9 cellular contexts compared by ENCODE assay signal in the genomic region with DNA sequence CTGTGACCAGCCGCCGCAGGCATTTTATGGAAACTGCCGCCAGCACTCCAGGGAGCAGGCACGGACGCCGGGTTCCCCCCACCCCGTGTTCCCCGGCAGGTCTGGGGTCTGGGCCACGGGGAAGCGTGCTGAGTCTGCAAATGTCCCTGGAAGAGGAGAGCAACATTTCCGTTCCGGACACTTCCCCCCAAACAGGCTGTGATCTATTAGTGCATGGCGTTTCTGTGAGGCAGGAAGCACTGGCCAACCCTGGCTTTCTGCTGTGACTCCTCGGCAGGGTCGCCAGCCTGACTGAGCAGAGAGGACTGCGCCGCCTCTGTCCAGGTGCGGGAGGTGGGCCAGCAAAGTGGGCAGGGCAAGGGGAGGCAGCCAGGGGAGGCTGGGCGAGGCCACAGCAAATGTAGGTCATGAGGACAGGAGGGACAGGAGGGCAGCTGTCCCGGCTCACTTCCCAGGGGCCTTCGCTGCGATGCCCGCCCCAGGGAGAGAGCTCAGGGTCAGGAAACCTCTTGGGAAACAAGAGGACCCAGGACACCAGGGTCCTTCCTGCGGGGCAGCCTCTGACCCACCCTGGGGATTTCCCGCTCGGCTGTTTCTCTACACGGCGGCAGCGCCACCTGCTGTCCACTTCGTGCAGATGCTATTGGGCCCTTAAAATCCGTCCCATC. TPM values are rescaled to one million over a fixed set of nuclear protein-coding genes. Genes with fewer than 3 reads are reported as not detected.
DNase-seq lines count a peak whose midpoint lies in the region; ATAC-seq, FAIRE-seq and TF ChIP-seq lines count a peak whose summit lies in the region.
"Had no signal": no experiment of that assay in that cellular context is flagged by ENCODE, and none has a peak within 500 bp of the region (broad histone marks: within the 10 kb centered on the region; RNA-seq: fewer than 3 reads in every experiment).

No MANE protein-coding gene starts in this region.

- TF ChIP-seq RAD21 in GM12878 (IDR thresholded peaks at IDR 0.05; ENCODE audit: insufficient read depth, low read depth, low read length), result peak; percentile 79

- in situ Hi-C loops in GM12878 (cut with MboI), result loop anchor here (5.0 to 10.0 kb wide), 4 partner anchors 177 to 697 kb away; no protein-coding TSS in a partner anchor

- SMC1A ChIA-PET in GM12878 (lab: Charles Lee; ENCODE audit: uncharacterized antibody, unreplicated experiment), result interaction anchor here (0.8 to 3.1 kb wide), 2 partner anchors 447 to 698 kb away, joined by 3 to 11 read pairs; no protein-coding TSS in a partner anchor

- RAD21 ChIA-PET in GM12878 (lab: Charles Lee; ENCODE audit: unreplicated experiment), result no interaction called here

- no peak overlapping the region for H3K27ac Mint-ChIP-seq in Caco-2 (ENCODE audit: unreplicated experiment)
- no peak overlapping the region for H3K27ac Mint-ChIP-seq in T-helper 2 cell treated with Interferon-gamma antibody and Interleukin-4, amounts not matched to agents 5 μg/mL and 100 μg/mL, for 36 hours
- H3K27ac Mint-ChIP-seq in immature natural killer cell, result no peak overlapping the region

- ATAC-seq in GM12878 (peak; percentile 76), GM18519 (IDR thresholded peaks at IDR 0.05; ENCODE audit: low FRiP score, unreplicated experiment) (no peak), HG03571 (IDR thresholded peaks at IDR 0.05; ENCODE audit: unreplicated experiment) (no peak)

- CTCF ChIA-PET in Caco-2 (lab: Charles Lee), result interaction anchor here (2.1 kb wide), 1 partner anchor 179 kb away, joined by 5 read pairs; no protein-coding TSS in a partner anchor
- CTCF ChIA-PET in GM12878 (lab: Yijun Ruan, JAX), result interaction anchor here (0.7 to 5.7 kb wide), 9 partner anchors 177 to 701 kb away, joined by 3 to 37 read pairs (median 4); no protein-coding TSS in a partner anchor

- no peaks in the 10 kb centered on the region for H3K79me2 ChIP-seq in GM12878 (ENCODE audit: control insufficient read depth, insufficient read depth, low read length)

- peaks cover 1% of the 10 kb centered on the region; the same call in 1 of the 2 replicates for H3K27me3 ChIP-seq in Caco-2 (replicated peaks; ENCODE audit: control insufficient read depth, insufficient read depth, low read length)
- peaks cover 5 to 9% of the 10 kb centered on the region in 2 experiments for H3K27me3 ChIP-seq in GM12878 (replicated peaks in 1 of 2; ENCODE audit: control insufficient read depth in 2 of 2, insufficient read depth in 2 of 2, low read length in 1 of 2)

- BruUV-seq in Caco-2 (replicated peaks; lab: Mats Ljungman, UMichigan) (no TSS peak), GM12878 (replicated peaks; lab: Mats Ljungman, UMichigan) (no TSS peak)

- no peak overlapping the region for H3K27ac ChIP-seq in GM12878 (ENCODE audit: control insufficient read depth, insufficient read depth)

- H3K4me3 Mint-ChIP-seq in Caco-2 (ENCODE audit: unreplicated experiment) (no peak overlapping the region), immature natural killer cell (peak overlapping the region in 2 of 5 donors; percentile 21 to 50)
- H3K4me3 Mint-ChIP-seq in T-helper 2 cell treated with Interferon-gamma antibody and Interleukin-4, amounts not matched to agents 5 μg/mL and 100 μg/mL, for 36 hours, result no peak overlapping the region

- no peak overlapping the region for H3K9ac ChIP-seq in GM12878 (ENCODE audit: control insufficient read depth, insufficient read depth, low read length)

- peak; percentile 94 to 96 for TF ChIP-seq CTCF in Caco-2 (IDR thresholded peaks at IDR 0.05; ENCODE audit: insufficient read depth in 1 of 2, low read depth in 1 of 2, low read length in 1 of 2, severe bottlenecking in 1 of 2, unreplicated experiment in 1 of 2)
- peak; percentile 86 to 92 (median 87) for TF ChIP-seq CTCF in GM12878 (IDR thresholded peaks at IDR 0.05 in 2 of 3, conservative IDR thresholded peaks at IDR 0.05 in 1 of 3; ENCODE audit: control insufficient read depth in 2 of 3, extremely low read depth in 1 of 3, insufficient read depth in 1 of 3, low read depth in 3 of 3, low read length in 3 of 3)

- H3K4me1 Mint-ChIP-seq in Caco-2 (ENCODE audit: low read depth, unreplicated experiment), result no peaks in the 10 kb centered on the region
- peaks cover 5% of the 10 kb centered on the region for H3K4me1 Mint-ChIP-seq in T-helper 2 cell treated with Interferon-gamma antibody and Interleukin-4, amounts not matched to agents 5 μg/mL and 100 μg/mL, for 36 hours (ENCODE audit: low read depth)
- peaks cover 9 to 10% of the 10 kb centered on the region in 2 donors for H3K4me1 Mint-ChIP-seq in immature natural killer cell

- H4K20me1 ChIP-seq in GM12878 (ENCODE audit: control insufficient read depth, insufficient read depth), result no peaks in the 10 kb centered on the region

- H3K4me3 ChIP-seq in Caco-2 (ENCODE audit: low read depth, low read length), result no peak overlapping the region
- no peak overlapping the region for H3K4me3 ChIP-seq in GM12878

- H3K4me1 ChIP-seq in Caco-2 (no peaks in the 10 kb centered on the region), GM12878 (ENCODE audit: control insufficient read depth, insufficient read depth, low read length) (no peaks in the 10 kb centered on the region)

- H3K9me3 ChIP-seq in Caco-2 (no peaks in the 10 kb centered on the region), GM12878 (replicated peaks; ENCODE audit: control insufficient read depth, insufficient read depth, low read length) (no peaks in the 10 kb centered on the region)

- TF ChIP-seq POLR2A in GM12878 (IDR thresholded peaks at IDR 0.05; ENCODE audit: low read depth, low read length), result no peak

- peak; percentile 80 for FAIRE-seq in GM12878 (lab: Jason Lieb, UNC)

- H3K36me3 ChIP-seq in Caco-2 (ENCODE audit: control insufficient read depth, insufficient read depth, low read length), result no peaks in the 10 kb centered on the region
- H3K36me3 ChIP-seq in GM12878 (ENCODE audit: control insufficient read depth in 2 of 2, insufficient read depth in 2 of 2, low read length in 1 of 2), result no peaks in the 10 kb centered on the region

- H2AFZ ChIP-seq in GM12878 (ENCODE audit: control insufficient read depth, low read depth, low read length), result no peak overlapping the region

- WGBS in GM12878 (ENCODE audit: insufficient coverage, insufficient replicate concordance, low lambda C conversion rate, missing lambda C conversion rate), result 10% methylated on average over 30 of the region's 31 CpGs

- H3K9me3 Mint-ChIP-seq in Caco-2 (ENCODE audit: unreplicated experiment) (no peaks in the 10 kb centered on the region), immature natural killer cell (no peaks in the 10 kb centered on the region)
- H3K9me3 Mint-ChIP-seq in T-helper 2 cell treated with Interferon-gamma antibody and Interleukin-4, amounts not matched to agents 5 μg/mL and 100 μg/mL, for 36 hours, result no peaks in the 10 kb centered on the region

- no peak for TF ChIP-seq EP300 in GM12878 (IDR thresholded peaks at IDR 0.05; ENCODE audit: borderline replicate concordance in 1 of 2, control insufficient read depth in 1 of 2, low read depth in 2 of 2, low read length in 2 of 2)

- POLR2A ChIA-PET in Caco-2 (lab: Charles Lee) (no interaction called here), GM12878 (lab: Charles Lee) (no interaction called here)

- no peak overlapping the region for H3K4me2 ChIP-seq in GM12878 (ENCODE audit: control insufficient read depth, insufficient read depth)

- intact Hi-C loops in Caco-2 (cut with micrococcal nuclease; ENCODE audit: unreplicated experiment) (loop anchor here (1.0 to 5.0 kb wide), 2 partner anchors 446 to 702 kb away; no protein-coding TSS in a partner anchor), GM12878 (cut with micrococcal nuclease; ENCODE audit: unreplicated experiment) (loop anchor here (1.0 to 10.0 kb wide), 3 partner anchors 179 to 475 kb away; no protein-coding TSS in a partner anchor)

- H3K36me3 Mint-ChIP-seq in Caco-2 (ENCODE audit: insufficient read depth, unreplicated experiment) (no peaks in the 10 kb centered on the region), immature natural killer cell (no peaks in the 10 kb centered on the region)
- no peaks in the 10 kb centered on the region for H3K36me3 Mint-ChIP-seq in T-helper 2 cell treated with Interferon-gamma antibody and Interleukin-4, amounts not matched to agents 5 μg/mL and 100 μg/mL, for 36 hours (ENCODE audit: low read depth)

- H3K27me3 Mint-ChIP-seq in Caco-2 (ENCODE audit: insufficient read depth, unreplicated experiment), result peaks cover 20% of the 10 kb centered on the region
- H3K27me3 Mint-ChIP-seq in T-helper 2 cell treated with Interferon-gamma antibody and Interleukin-4, amounts not matched to agents 5 μg/mL and 100 μg/mL, for 36 hours (ENCODE audit: low read depth), result peaks cover 41% of the 10 kb centered on the region
- peaks cover 7 to 21% (median 16%) of the 10 kb centered on the region in 3 donors for H3K27me3 Mint-ChIP-seq in immature natural killer cell (ENCODE audit: low read depth in 3 of 3)

- DNase-seq in Caco-2 (peak; percentile 67 to 77), HT-29 (ENCODE audit: low spot score) (peak; percentile 70), GM12878 (ENCODE audit: low read depth, low spot score) (no peak), immature natural killer cell (peak; percentile 30 to 41 (median 31))
- DNase-seq in T-helper 2 cell treated with Interferon-gamma antibody and Interleukin-4, amounts not matched to agents 5 μg/mL and 100 μg/mL, for 36 hours (ENCODE audit: low spot score), result peak; percentile 53
- peak; percentile 21 to 42 for DNase-seq in stimulated activated CD4-positive, alpha-beta T cell treated with anti-CD3 and anti-CD28 coated beads, Interleukin-15, amount 100 ng/mL, for 1 hour (ENCODE audit: low read depth in 1 of 2, low spot score in 1 of 2)

RNA-seq across cellular contexts. Expression of gene FOXF1, which starts 9.5 kb away (rescaled TPM):
- total RNA-seq in Caco-2 (2022) (0.09 TPM in 1 of 2 replicates, not detected in the other), GM12878 (2014; rRNA removed) (not detected in 2 replicates), GM12878 (2014; rRNA removed; fragmentation: Illumina TruSeq; extraction: Trizol) (not detected in 2 replicates), GM12878 (2021) (not detected in 2 replicates)
- total RNA-seq in HT-29 (2014; rRNA removed; shearing (Covaris generic)), result not detected in 2 replicates
- total RNA-seq in GM12878 (2013; cell fraction: nucleolus; rRNA removed), result not detected in 2 replicates
- polyA plus RNA-seq in GM12878 (2011; ENCODE audit: low read depth), result not detected
- polyA plus RNA-seq in GM12878 (2011; rRNA removed) (0.01 TPM in 1 of 2 replicates, not detected in the other), GM12878 (2014; fragmentation: Illumina TruSeq; extraction: Trizol) (not detected in 2 replicates), GM12878 (2014; fragmentation: Nextera tagmentation; extraction: Ambion mirVana) (not detected), GM12878 (2014; rRNA removed) (not detected in 2 replicates), GM12878 (2016; fragmentation: Nextera tagmentation; extraction: Ambion mirVana) (not detected), immature natural killer cell (not detected)
- 0.01 and 0.02 TPM in 2 replicates for polyA plus RNA-seq in GM12878 (2011; cell fraction: cytosol; rRNA removed)
- polyA plus RNA-seq in GM12878 (2011; cell fraction: nucleus; rRNA removed), result 0.06 and 0.10 TPM in 2 replicates
- polyA plus RNA-seq in GM12878 (2012), result not detected in 2 replicates
- polyA minus RNA-seq in GM12878 (2011; rRNA and poly(A)+ RNA removed), result not detected in 2 replicates
- polyA minus RNA-seq in GM12878 (2011; cell fraction: cytosol; rRNA and poly(A)+ RNA removed), result not detected in 2 replicates
- 0.10 TPM in 1 of 2 replicates, not detected in the other for polyA minus RNA-seq in GM12878 (2011; cell fraction: nucleus; rRNA and poly(A)+ RNA removed)
- total RNA-seq: T-helper 1 cell treated with Interleukin-12 subunit alpha and Interleukin-12 subunit beta and Interleukin-4 antibody, amounts not matched to agents 30 ng/mL and 1 ng/mL, for 36 hours had no signal

RNA-seq across cellular contexts. Expression of gene MTHFSD, which starts 35.3 kb away (rescaled TPM):
- 30.5 and 33.0 TPM in 2 replicates for total RNA-seq in Caco-2 (2022)
- 15.4 and 17.2 TPM in 2 replicates for total RNA-seq in HT-29 (2014; rRNA removed; shearing (Covaris generic))
- 83.6 and 90.5 TPM in 2 replicates for total RNA-seq in GM12878 (2013; cell fraction: nucleolus; rRNA removed)
- 15.2 and 19.7 TPM in 2 replicates for total RNA-seq in GM12878 (2014; rRNA removed)
- 13.5 and 14.5 TPM in 2 replicates for total RNA-seq in GM12878 (2014; rRNA removed; fragmentation: Illumina TruSeq; extraction: Trizol)
- total RNA-seq in GM12878 (2021), result 19.0 TPM in 2 replicates
- polyA plus RNA-seq in GM12878 (2011; ENCODE audit: low read depth), result 5.2 TPM
- polyA plus RNA-seq in GM12878 (2011; rRNA removed), result 21.7 and 24.5 TPM in 2 replicates
- 16.6 and 19.3 TPM in 2 replicates for polyA plus RNA-seq in GM12878 (2011; cell fraction: cytosol; rRNA removed)
- 109 and 129 TPM in 2 replicates for polyA plus RNA-seq in GM12878 (2011; cell fraction: nucleus; rRNA removed)
- 13.2 and 16.9 TPM in 2 replicates for polyA plus RNA-seq in GM12878 (2012)
- 15.0 and 15.7 TPM in 2 replicates for polyA plus RNA-seq in GM12878 (2014; fragmentation: Illumina TruSeq; extraction: Trizol)
- polyA plus RNA-seq in GM12878 (2014; fragmentation: Nextera tagmentation; extraction: Ambion mirVana), result 1 to 10 TPM; 2.2 to 3.3 TPM
- 17.7 and 17.8 TPM in 2 replicates for polyA plus RNA-seq in GM12878 (2014; rRNA removed)
- polyA plus RNA-seq in GM12878 (2016; fragmentation: Nextera tagmentation; extraction: Ambion mirVana), result 10 to 100 TPM; 18.6 to 20.2 TPM
- polyA minus RNA-seq in GM12878 (2011; rRNA and poly(A)+ RNA removed), result 21.4 and 24.6 TPM in 2 replicates
- polyA minus RNA-seq in GM12878 (2011; cell fraction: cytosol; rRNA and poly(A)+ RNA removed), result 6.3 and 7.1 TPM in 2 replicates
- polyA minus RNA-seq in GM12878 (2011; cell fraction: nucleus; rRNA and poly(A)+ RNA removed), result 48.8 and 64.1 TPM in 2 replicates
- polyA plus RNA-seq in immature natural killer cell, result 10 to 100 TPM in 2 of 3 donors, 1 to 10 TPM in 1; 7.9 to 15.5 (median 12.3) TPM

RNA-seq across cellular contexts. Expression of gene FOXC2, which starts 46.8 kb away (rescaled TPM):
- not detected in 2 replicates for total RNA-seq in Caco-2 (2022)
- not detected in 2 replicates for total RNA-seq in HT-29 (2014; rRNA removed; shearing (Covaris generic))
- total RNA-seq in GM12878 (2013; cell fraction: nucleolus; rRNA removed), result not detected in 2 replicates
- not detected in 2 replicates for total RNA-seq in GM12878 (2014; rRNA removed)
- not detected in 2 replicates for total RNA-seq in GM12878 (2014; rRNA removed; fragmentation: Illumina TruSeq; extraction: Trizol)
- total RNA-seq in GM12878 (2021), result not detected in 2 replicates
- not detected for polyA plus RNA-seq in GM12878 (2011; ENCODE audit: low read depth)
- not detected in 2 replicates for polyA plus RNA-seq in GM12878 (2011; rRNA removed)
- polyA plus RNA-seq in GM12878 (2011; cell fraction: cytosol; rRNA removed), result 0.01 TPM in 1 of 2 replicates, not detected in the other
- not detected in 2 replicates for polyA plus RNA-seq in GM12878 (2011; cell fraction: nucleus; rRNA removed)
- 0.04 TPM in 1 of 2 replicates, not detected in the other for polyA plus RNA-seq in GM12878 (2012)
- not detected in 2 replicates for polyA plus RNA-seq in GM12878 (2014; fragmentation: Illumina TruSeq; extraction: Trizol)
- not detected for polyA plus RNA-seq in GM12878 (2014; fragmentation: Nextera tagmentation; extraction: Ambion mirVana)
- polyA plus RNA-seq in GM12878 (2014; rRNA removed), result 0.03 TPM in 1 of 2 replicates, not detected in the other
- polyA plus RNA-seq in GM12878 (2016; fragmentation: Nextera tagmentation; extraction: Ambion mirVana), result not detected
- polyA minus RNA-seq in GM12878 (2011; rRNA and poly(A)+ RNA removed), result not detected in 2 replicates
- not detected in 2 replicates for polyA minus RNA-seq in GM12878 (2011; cell fraction: cytosol; rRNA and poly(A)+ RNA removed)
- polyA minus RNA-seq in GM12878 (2011; cell fraction: nucleus; rRNA and poly(A)+ RNA removed), result not detected in 2 replicates
- polyA plus RNA-seq in immature natural killer cell, result not detected
- total RNA-seq: T-helper 1 cell treated with Interleukin-12 subunit alpha and Interleukin-12 subunit beta and Interleukin-4 antibody, amounts not matched to agents 30 ng/mL and 1 ng/mL, for 36 hours had no signal

RNA-seq across cellular contexts. Expression of gene FOXL1, which starts 58.6 kb away (rescaled TPM):
- total RNA-seq in Caco-2 (2022) (0.11 TPM in 1 of 2 replicates, not detected in the other), GM12878 (2014; rRNA removed) (not detected in 2 replicates), GM12878 (2014; rRNA removed; fragmentation: Illumina TruSeq; extraction: Trizol) (not detected in 2 replicates), GM12878 (2021) (not detected in 2 replicates)
- total RNA-seq in HT-29 (2014; rRNA removed; shearing (Covaris generic)), result 0.26 and 2.6 TPM in 2 replicates
- not detected in 2 replicates for total RNA-seq in GM12878 (2013; cell fraction: nucleolus; rRNA removed)
- polyA plus RNA-seq in GM12878 (2011; ENCODE audit: low read depth), result not detected
- polyA plus RNA-seq in GM12878 (2011; rRNA removed) (0.03 and 0.05 TPM in 2 replicates), GM12878 (2014; fragmentation: Illumina TruSeq; extraction: Trizol) (not detected in 2 replicates), GM12878 (2014; fragmentation: Nextera tagmentation; extraction: Ambion mirVana) (not detected), GM12878 (2014; rRNA removed) (not detected in 2 replicates), GM12878 (2016; fragmentation: Nextera tagmentation; extraction: Ambion mirVana) (not detected), immature natural killer cell (not detected)
- 0.01 and 0.03 TPM in 2 replicates for polyA plus RNA-seq in GM12878 (2011; cell fraction: cytosol; rRNA removed)
- polyA plus RNA-seq in GM12878 (2011; cell fraction: nucleus; rRNA removed), result 0.09 and 0.10 TPM in 2 replicates
- polyA plus RNA-seq in GM12878 (2012), result not detected in 2 replicates
- polyA minus RNA-seq in GM12878 (2011; rRNA and poly(A)+ RNA removed), result 0.07 TPM in 1 of 2 replicates, not detected in the other
- 0.40 TPM in 1 of 2 replicates, not detected in the other for polyA minus RNA-seq in GM12878 (2011; cell fraction: cytosol; rRNA and poly(A)+ RNA removed)
- polyA minus RNA-seq in GM12878 (2011; cell fraction: nucleus; rRNA and poly(A)+ RNA removed), result not detected in 2 replicates
- total RNA-seq: T-helper 1 cell treated with Interleukin-12 subunit alpha and Interleukin-12 subunit beta and Interleukin-4 antibody, amounts not matched to agents 30 ng/mL and 1 ng/mL, for 36 hours had no signal
